ENCODE assay signal across 8 cellular contexts in genomic region chr6:150417899-150418824, GRCh38. TPM values are rescaled to one million over a fixed set of nuclear protein-coding genes. Genes with fewer than 3 reads are reported as not detected.
DNase-seq lines count a peak whose midpoint lies in the region; ATAC-seq and TF ChIP-seq lines count a peak whose summit lies in the region.

No MANE protein-coding gene starts in this region.

- H3F3A ChIP-seq in GM23248 (ENCODE audit: insufficient read depth) (peaks cover 4% of the 10 kb centered on the region; the same call in 1 of the 2 replicates), SK-N-SH (replicated peaks; ENCODE audit: insufficient read depth) (peaks cover 3% of the 10 kb centered on the region)

- WGBS in GM23248 (ENCODE audit: low coverage in 1 of 2, low lambda C conversion rate in 2 of 2, missing lambda C conversion rate in 2 of 2), 2 experiments: 0 to 2% methylated on average over 12 of the region's 12 CpGs
- 2% methylated on average over 12 of the region's 12 CpGs for WGBS in SK-N-SH (ENCODE audit: low lambda C conversion rate)
- 17 to 19% methylated on average over 12 of the region's 12 CpGs for WGBS in testis, 2 donors

- no peak for TF ChIP-seq POLR2A in testis (IDR thresholded peaks at IDR 0.05)

- H3K4me2 ChIP-seq in GM23248 (ENCODE audit: unreplicated experiment) (peak overlapping the region; percentile 85), SK-N-SH (peak overlapping the region; percentile 79; the same call in 1 of the 2 replicates)

- in situ Hi-C loops in GM23248 (cut with MboI): loop anchor here (5.0 to 25.0 kb wide), 2 partner anchors 394 to 919 kb away; no protein-coding TSS in a partner anchor

- no peaks in the 10 kb centered on the region for H3K9me2 ChIP-seq in GM23248 (ENCODE audit: insufficient read depth)
- no peaks in the 10 kb centered on the region for H3K9me2 ChIP-seq in SK-N-SH

- no peaks in the 10 kb centered on the region for H3K9me3 ChIP-seq in GM23248 (ENCODE audit: low read depth)
- H3K9me3 ChIP-seq in SK-N-SH: no peaks in the 10 kb centered on the region
- H3K9me3 ChIP-seq in lower lobe of right lung: no peaks in the 10 kb centered on the region
- H3K9me3 ChIP-seq in testis: no peaks in the 10 kb centered on the region

- H4K20me1 ChIP-seq in GM23248 (ENCODE audit: insufficient read depth) (no peaks in the 10 kb centered on the region), SK-N-SH (ENCODE audit: insufficient read depth) (no peaks in the 10 kb centered on the region)

- POLR2A ChIA-PET in SK-N-SH (lab: Yijun Ruan, JAX): no interaction called here

- peak overlapping the region; percentile 63 for H3K27ac ChIP-seq in GM23248
- H3K27ac ChIP-seq in SK-N-SH (ENCODE audit: low read depth in 2 of 2, low read length in 1 of 2): no peak overlapping the region
- peak overlapping the region; percentile 64 for H3K27ac ChIP-seq in lower lobe of right lung
- H3K27ac ChIP-seq in testis: peak overlapping the region in 1 of 2 donors; percentile 62

- H3K79me2 ChIP-seq in GM23248 (ENCODE audit: insufficient read depth) (no peaks in the 10 kb centered on the region), SK-N-SH (ENCODE audit: insufficient read depth) (no peaks in the 10 kb centered on the region)

- H3K27me3 ChIP-seq in GM23248 (replicated peaks; ENCODE audit: insufficient read depth) (no peaks in the 10 kb centered on the region; the same call in 1 of the 2 replicates), SK-N-SH (ENCODE audit: insufficient read depth) (no peaks in the 10 kb centered on the region; the same call in 1 of the 2 replicates), lower lobe of right lung (ENCODE audit: low read depth) (no peaks in the 10 kb centered on the region), testis (no peaks in the 10 kb centered on the region)

- no peak for TF ChIP-seq EP300 in SK-N-SH (IDR thresholded peaks at IDR 0.05; ENCODE audit: borderline replicate concordance in 1 of 2, low read depth in 1 of 2, low read length in 1 of 2)

- H3K9ac ChIP-seq in GM23248 (peak overlapping the region; percentile 65), SK-N-SH (no peak overlapping the region; the same call in 1 of the 2 replicates)

- H3K36me3 ChIP-seq in GM23248 (ENCODE audit: low read depth) (no peaks in the 10 kb centered on the region), SK-N-SH (replicated peaks in 1 of 2; ENCODE audit: control insufficient read depth in 1 of 2, insufficient read depth in 2 of 2, low read length in 1 of 2) (no peaks in the 10 kb centered on the region), lower lobe of right lung (no peaks in the 10 kb centered on the region), testis (ENCODE audit: low read depth, missing control alignments) (no peaks in the 10 kb centered on the region)

- intact Hi-C loops in lower lobe of right lung (cut with DNase I): loop anchor here (5.0 to 10.0 kb wide), 2 partner anchors 327 to 394 kb away; no protein-coding TSS in a partner anchor
- intact Hi-C loops in testis (cut with DNase I; ENCODE audit: low total_unique reads): loop anchor here (5.0 kb wide), 1 partner anchor 394 kb away; no protein-coding TSS in a partner anchor

- CTCF ChIA-PET in SK-N-SH (lab: Yijun Ruan, JAX): interaction anchor here (0.6 to 4.9 kb wide), 15 partner anchors 9 to 405 kb away, joined by 3 to 76 read pairs (median 3); no protein-coding TSS in a partner anchor

- H3K4me3 ChIP-seq in GM23248 (peak overlapping the region; percentile 64), SK-N-SH (ENCODE audit: low read depth in 2 of 2, low read length in 1 of 2) (peak overlapping the region; percentile 22 to 41; a peak in 2 of 4 replicates), lower lobe of right lung (peak overlapping the region; percentile 49), testis (peak overlapping the region; percentile 33 to 45)

- TF ChIP-seq RAD21 in SK-N-SH (IDR thresholded peaks at IDR 0.05; ENCODE audit: low read length): peak; percentile 64

- peak; percentile 88 to 96 for ATAC-seq in lower lobe of right lung

- peak; percentile 74 for TF ChIP-seq CTCF in SK-N-SH (IDR thresholded peaks at IDR 0.05)
- peak; percentile 79 for TF ChIP-seq CTCF in lower lobe of right lung (IDR thresholded peaks at IDR 0.05)
- peak; percentile 64 to 88 (median 68) for TF ChIP-seq CTCF in testis (IDR thresholded peaks at IDR 0.05)

- H2AFZ ChIP-seq in GM23248 (peak overlapping the region; percentile 87), SK-N-SH (ENCODE audit: low read depth) (peak overlapping the region; percentile 79)

- H3K4me1 ChIP-seq in GM23248 (ENCODE audit: insufficient read depth): peaks cover 7% of the 10 kb centered on the region
- no peaks in the 10 kb centered on the region; a peak in 2 of 4 replicates for H3K4me1 ChIP-seq in SK-N-SH (ENCODE audit: control insufficient read depth in 1 of 2, insufficient read depth in 2 of 2, low read depth in 1 of 2, low read length in 1 of 2)
- H3K4me1 ChIP-seq in lower lobe of right lung: peaks cover 12% of the 10 kb centered on the region
- H3K4me1 ChIP-seq in testis: no peaks in the 10 kb centered on the region

- DNase-seq in activated CD4-positive, alpha-beta T cell treated with anti-CD3 and anti-CD28 coated beads for 4 hours: peak; percentile 8 to 27
- DNase-seq in activated CD4-positive, alpha-beta T cell treated with anti-CD3 and anti-CD28 coated beads, Interleukin-2, amount 50 U/mL, for 1 hour: no peak
- DNase-seq in GM23248: peak; percentile 93
- DNase-seq in M059J (ENCODE audit: low read depth): peak; percentile 69
- peak; percentile 36 for DNase-seq in SK-N-SH
- peak; percentile 92 for DNase-seq in dermis blood vessel endothelial cell
- no peak for DNase-seq in lower lobe of right lung
- peak; percentile 58 for DNase-seq in testis

TF ChIP-seq in SK-N-SH, 30 proteins besides CTCF, POLR2A, EP300 and RAD21:
- TF ChIP-seq GATA2 (CRISPR knock-in tag; IDR thresholded peaks at IDR 0.05) (0 out of 2 replicates have a peak, but pooled peaks have one; percentile 14), SMC3 (IDR thresholded peaks at IDR 0.05; ENCODE audit: low read depth, low read length) (peak; percentile 69), RXRA (IDR thresholded peaks at IDR 0.05; ENCODE audit: borderline replicate concordance, low read depth) (no peak), USF2 (IDR thresholded peaks at IDR 0.05; ENCODE audit: borderline replicate concordance, low read depth, low read length) (no peak), NRF1 (IDR thresholded peaks at IDR 0.05; ENCODE audit: low read depth, low read length) (no peak), FOXM1 (IDR thresholded peaks at IDR 0.05; ENCODE audit: low read depth) (no peak), GABPA (IDR thresholded peaks at IDR 0.05; ENCODE audit: low read depth) (no peak)

RNA-seq across cellular contexts. Expression of gene IYD, which starts 49.4 kb away (rescaled TPM):
- total RNA-seq in GM23248 (2014; rRNA removed; shearing (Covaris generic)): not detected in 2 replicates
- not detected in 2 replicates for polyA plus RNA-seq in GM23248 (2016; fragmentation: Nextera tagmentation; extraction: Ambion mirVana)
- not detected in 2 replicates for total RNA-seq in M059J (2014; rRNA removed; shearing (Covaris generic))
- not detected in 2 replicates for polyA plus RNA-seq in SK-N-SH (2012; rRNA removed)
- not detected in 2 replicates for polyA plus RNA-seq in SK-N-SH (2012; cell fraction: cytosol; rRNA removed)
- polyA plus RNA-seq in SK-N-SH (2012; cell fraction: nucleus; rRNA removed): not detected in 2 replicates
- total RNA-seq in dermis blood vessel endothelial cell: under 0.01 TPM in 1 of 2 replicates, not detected in the other
- 1.9 TPM for total RNA-seq in lower lobe of right lung
- total RNA-seq in testis: 1 to 10 TPM in 1 of 2 donors, under 1 TPM in 1; 0.24 to 1.6 TPM
- polyA plus RNA-seq in testis (ENCODE audit: insufficient read depth, low read depth, low replicate concordance): 0.45 TPM

Comparison
In these comparisons a context has a peak if more than half of its experiments do, and no peak if none do; other contexts are left out.
1. DNase-seq: peak in activated CD4-positive, alpha-beta T cell treated with anti-CD3 and anti-CD28 coated beads for 4 hours (2 of 2), GM23248 (single experiment), M059J (single experiment), SK-N-SH (single experiment), dermis blood vessel endothelial cell (single experiment) and testis (single experiment); none in activated CD4-positive, alpha-beta T cell treated with anti-CD3 and anti-CD28 coated beads, Interleukin-2, amount 50 U/mL, for 1 hour (single experiment) and lower lobe of right lung (single experiment).
2. H3K27ac ChIP-seq: peak in GM23248 (single experiment) and lower lobe of right lung (single experiment); none in SK-N-SH (0 of 2).
3. Peak in every context shown above with its lines, with median percentiles within 50 percentile points of each other: H3K4me3 ChIP-seq and CTCF ChIP-seq.